ENCODE assay signal across 25 cellular contexts in genomic region chr14:60631842-60632241, GRCh38. TPM values are rescaled to one million over a fixed set of nuclear protein-coding genes. Genes with fewer than 3 reads are reported as not detected.
"Had no signal": no experiment of that assay in that cellular context is flagged by ENCODE, and none has a peak within 500 bp of the region (broad histone marks: within the 10 kb centered on the region; RNA-seq: fewer than 3 reads in every experiment).

No MANE protein-coding gene starts in this region.

- FAIRE-seq: astrocyte, TTC549 had no signal

- DNase-seq: activated CD4-positive, alpha-beta T cell treated with anti-CD3 and anti-CD28 coated beads, Interleukin-2, amount 10 ng/mL, durations not matched to agents 24 days and 14 days; activated CD4-positive, alpha-beta T cell treated with anti-CD3 and anti-CD28 coated beads, Interleukin-2, amount 50 U/mL, for 4 hours; activated CD8-positive, alpha-beta T cell treated with anti-CD3 and anti-CD28 coated beads for 36 hours; activated gamma-delta T cell; activated naive CD4-positive, alpha-beta T cell treated with Interleukin-2 at 50 U/mL for 16 hours; activated naive CD8-positive, alpha-beta T cell treated with anti-CD3 and anti-CD28 coated beads, Interleukin-2, amount 10 ng/mL, durations not matched to agents 7 days and 5 days; activated T-cell treated with anti-CD3 and anti-CD28 coated beads, Interleukin-2, amount 50 U/mL, for 24 hours; body of pancreas; MG63; NCI-H1092; NCI-H1417; NCI-H146; NCI-H187; NCI-H2107; NCI-H2171 treated with DMSO at 0.1 percent for 48 hours; NCI-H226; NCI-H446 treated with DMSO at 0.1 percent for 48 hours; NCI-H524; NCI-H748 treated with DMSO at 0.1 percent for 48 hours; OCI-M1; Right ventricle myocardium superior had no signal

- H3K36me3 ChIP-seq: breast epithelium, MG63 had no signal

- H3K27ac ChIP-seq: body of pancreas, breast epithelium had no signal

- H3K4me3 ChIP-seq: body of pancreas, breast epithelium, MG63 had no signal

- ATAC-seq: body of pancreas had no signal

- H3K4me1 ChIP-seq: body of pancreas, breast epithelium had no signal

- H3K9me3 ChIP-seq: body of pancreas, breast epithelium, MG63 had no signal

- H3K27me3 ChIP-seq: MG63 had no signal

RNA-seq across cellular contexts. Expression of gene SIX1, which starts 17.4 kb away (rescaled TPM):
- total RNA-seq: activated CD8-positive, alpha-beta memory T cell treated with anti-CD3 and anti-CD28 coated beads for 36 hours; activated CD8-positive, alpha-beta T cell treated with anti-CD3 and anti-CD28 coated beads for 36 hours; activated naive CD8-positive, alpha-beta T cell treated with anti-CD3 and anti-CD28 coated beads, Interleukin-2, amount 10 ng/mL, durations not matched to agents 7 days and 5 days; Right ventricle myocardium superior had no signal
